Comparison of ENCODE assay signal across 14 cellular contexts in genomic region chr7:76423666-76424412, GRCh38. TPM values are rescaled to one million over a fixed set of nuclear protein-coding genes. Genes with fewer than 3 reads are reported as not detected.
DNase-seq lines count a peak whose midpoint lies in the region; ATAC-seq, FAIRE-seq and TF ChIP-seq lines count a peak whose summit lies in the region.
"Had no signal": no experiment of that assay in that cellular context is flagged by ENCODE, and none has a peak within 500 bp of the region (broad histone marks: within the 10 kb centered on the region; RNA-seq: fewer than 3 reads in every experiment).

No MANE protein-coding gene starts in this region.

- DNase-seq in Calu3, result peak; percentile 65
- DNase-seq in NT2/D1 (ENCODE audit: low read depth, low spot score), result no peak
- DNase-seq in H1 (ENCODE audit: low read depth in 1 of 2, low spot score in 2 of 2), result no peak
- DNase-seq in AG08396 (ENCODE audit: low spot score), result no peak
- no peak for DNase-seq in NK-92 (lab: John Stamatoyannopoulos, UW; ENCODE audit: unreplicated experiment)
- DNase-seq in NCI-H2107 treated with DMSO at 0.1 percent for 48 hours (lab: John Stamatoyannopoulos, UW; ENCODE audit: unreplicated experiment), result no peak
- DNase-seq: anterior cingulate cortex; NCI-H1694 treated with DMSO at 0.1 percent for 48 hours; OCI-M1; stimulated activated CD8-positive, alpha-beta memory T cell treated with anti-CD3 and anti-CD28 coated beads, Interleukin-4, amount 100 ng/mL, for 48 hours had no signal

- FAIRE-seq in H1 (lab: Jason Lieb, UNC), result no peak
- FAIRE-seq: endometrium had no signal

- no peak overlapping the region for H4K91ac ChIP-seq in H1 (replicated peaks; ENCODE audit: insufficient read length, low read length)

- no peaks in the 10 kb centered on the region for H3K79me1 ChIP-seq in H1 (ENCODE audit: low read depth, low read length)

- H3K27ac Mint-ChIP-seq in Calu3 (ENCODE audit: unreplicated experiment), result peak overlapping the region; percentile 62
- peak overlapping the region; percentile 44 to 80 (median 68) for H3K27ac Mint-ChIP-seq in nephron

- no peaks in the 10 kb centered on the region for H3K27me3 ChIP-seq in NT2/D1 (ENCODE audit: insufficient read depth, insufficient read length)
- H3K27me3 ChIP-seq in H1 (replicated peaks in 1 of 4; ENCODE audit: control insufficient read depth in 3 of 4, extremely low read depth in 1 of 4, insufficient read depth in 3 of 4, low read length in 3 of 4), result no peaks in the 10 kb centered on the region
- H3K27me3 ChIP-seq: BLaER1 treated with 17β-estradiol and CSF1 and Interleukin-3, amounts not matched to agents 10 nM and 100 nM had no signal

- no peak overlapping the region; the same call in 1 of the 2 replicates for H2BK20ac ChIP-seq in H1 (ENCODE audit: low read length)

- POLR2A ChIA-PET in H1 (lab: Charles Lee; ENCODE audit: partially characterized antibody), result interaction anchor here (0.8 to 1.4 kb wide), 6 partner anchors 10 to 105 kb away, joined by 3 to 5 read pairs (median 4); no protein-coding TSS in a partner anchor

- no peaks in the 10 kb centered on the region for H3K79me2 ChIP-seq in H1 (ENCODE audit: control insufficient read depth in 1 of 2, insufficient read depth in 2 of 2, low read length in 2 of 2)

- peak overlapping the region in 1 of 2 experiments; percentile 37; a peak in 1 of 4 replicates for H3K4me2 ChIP-seq in H1 (ENCODE audit: insufficient read depth in 1 of 2, low read depth in 2 of 2, low read length in 2 of 2)

- H3K18ac ChIP-seq in H1 (ENCODE audit: extremely low read depth, low read length), result no peak overlapping the region

- H3K4me3 ChIP-seq in NT2/D1 (ENCODE audit: insufficient read length, low read depth), result no peak overlapping the region
- H3K4me3 ChIP-seq in H1 (ENCODE audit: extremely low read depth in 1 of 4, insufficient read depth in 2 of 4, low read depth in 3 of 4, low read length in 4 of 4), result no peak overlapping the region
- H3K4me3 ChIP-seq: BLaER1 treated with 17β-estradiol and CSF1 and Interleukin-3, amounts not matched to agents 10 nM and 100 nM had no signal

- TF ChIP-seq CTCF in Calu3 (IDR thresholded peaks at IDR 0.05; ENCODE audit: unreplicated experiment), result no peak
- no peak for TF ChIP-seq CTCF in H1 (IDR thresholded peaks at IDR 0.05; ENCODE audit: control extremely low read depth in 1 of 3, insufficient read depth in 1 of 3, low read depth in 1 of 3, low read length in 3 of 3)
- TF ChIP-seq CTCF in nephron (IDR thresholded peaks at IDR 0.05; ENCODE audit: unreplicated experiment in 3 of 3), result no peak

- no peak overlapping the region for H2BK15ac ChIP-seq in H1 (ENCODE audit: low read length)

- H2BK12ac ChIP-seq in H1 (ENCODE audit: low read depth, low read length), result 0 out of 2 replicates have a peak overlapping the region, but pooled peaks have one; percentile 85

- H3K27ac ChIP-seq in H1 (ENCODE audit: low read depth, low read length), result peak overlapping the region; percentile 5; the same call in 1 of the 2 replicates
- H3K27ac ChIP-seq: BLaER1 treated with 17β-estradiol and CSF1 and Interleukin-3, amounts not matched to agents 10 nM and 100 nM had no signal

- no peak overlapping the region for H4K5ac ChIP-seq in H1 (ENCODE audit: insufficient read length, low read depth, low read length)

- H3K36me3 Mint-ChIP-seq in Calu3 (ENCODE audit: insufficient read depth, unreplicated experiment) (peaks cover 9% of the 10 kb centered on the region), nephron (ENCODE audit: low read depth) (no peaks in the 10 kb centered on the region)

- CTCF ChIA-PET in Calu3 (lab: Charles Lee) (interaction anchor here (0.6 kb wide), 1 partner anchor 689 kb away, joined by 5 read pairs; no protein-coding TSS in a partner anchor), H1 (lab: Charles Lee; ENCODE audit: partially characterized antibody) (interaction anchor here (1.0 to 1.2 kb wide), 3 partner anchors 9 to 89 kb away, joined by 3 to 4 read pairs (median 4); no protein-coding TSS in a partner anchor)

- H2BK5ac ChIP-seq in H1 (ENCODE audit: low read depth, low read length), result no peak overlapping the region

- H3K56ac ChIP-seq in H1 (replicated peaks; ENCODE audit: insufficient read length, low read depth, low read length), result no peak overlapping the region

- no peak overlapping the region for H2BK120ac ChIP-seq in H1 (replicated peaks; ENCODE audit: low read depth, low read length)

- TF ChIP-seq EP300 in H1 (IDR thresholded peaks at IDR 0.05; ENCODE audit: borderline replicate concordance in 1 of 2, low read depth in 2 of 2, low read length in 2 of 2), result no peak

- no peaks in the 10 kb centered on the region for H3K23me2 ChIP-seq in H1 (ENCODE audit: low read depth, low read length)

- no peak overlapping the region for H3K4ac ChIP-seq in H1 (replicated peaks; ENCODE audit: insufficient read length, low read depth, low read length)

- H3K27me3 Mint-ChIP-seq in Calu3 (ENCODE audit: unreplicated experiment) (no peaks in the 10 kb centered on the region), nephron (ENCODE audit: low read depth) (peaks cover 18% of the 10 kb centered on the region)

- no peaks in the 10 kb centered on the region for H3K9me3 Mint-ChIP-seq in Calu3 (ENCODE audit: low read depth, unreplicated experiment)
- H3K9me3 Mint-ChIP-seq in nephron, result no peaks in the 10 kb centered on the region

- no peak overlapping the region for H3K23ac ChIP-seq in H1 (ENCODE audit: insufficient read length)

- H2AFZ ChIP-seq in H1 (ENCODE audit: low read length), result no peak overlapping the region

- no peaks in the 10 kb centered on the region for H3K9me3 ChIP-seq in NT2/D1 (ENCODE audit: insufficient read depth, low read length)
- H3K9me3 ChIP-seq in H1 (ENCODE audit: insufficient read depth in 2 of 2, low read depth in 1 of 2, low read length in 1 of 2), result no peaks in the 10 kb centered on the region

- TF ChIP-seq RAD21 in H1 (IDR thresholded peaks at IDR 0.05 in 1 of 2, conservative IDR thresholded peaks at IDR 0.05 in 1 of 2; ENCODE audit: low read depth in 2 of 2, low read length in 2 of 2), result no peak

- BruUV-seq in Calu3 (replicated peaks; lab: Mats Ljungman, UMichigan), result no TSS peak

- H3K4me1 Mint-ChIP-seq in Calu3 (ENCODE audit: low read depth, unreplicated experiment), result peaks cover 29% of the 10 kb centered on the region
- H3K4me1 Mint-ChIP-seq in nephron, result peaks cover 17% of the 10 kb centered on the region

- H3K4me3 Mint-ChIP-seq in Calu3 (ENCODE audit: low read depth, unreplicated experiment) (no peak overlapping the region), nephron (no peak overlapping the region)

- H4K20me1 ChIP-seq in H1 (replicated peaks in 1 of 2; ENCODE audit: control insufficient read depth in 1 of 2, insufficient read depth in 2 of 2, low read length in 2 of 2), result no peaks in the 10 kb centered on the region
- H4K20me1 ChIP-seq: BLaER1 treated with 17β-estradiol and CSF1 and Interleukin-3, amounts not matched to agents 10 nM and 100 nM had no signal

- H3K14ac ChIP-seq in H1 (ENCODE audit: insufficient read length), result no peak overlapping the region

- H3K4me1 ChIP-seq in NT2/D1 (ENCODE audit: insufficient read depth, insufficient read length) (no peaks in the 10 kb centered on the region), H1 (replicated peaks in 1 of 4; ENCODE audit: control insufficient read depth in 3 of 4, insufficient read depth in 4 of 4, low read length in 3 of 4) (peaks cover 3 to 9% (median 5%) of the 10 kb centered on the region in 4 experiments)

- H3K36me3 ChIP-seq in NT2/D1 (ENCODE audit: insufficient read depth, insufficient read length, low read length), result no peaks in the 10 kb centered on the region
- H3K36me3 ChIP-seq in H1 (ENCODE audit: control insufficient read depth in 2 of 4, insufficient read depth in 4 of 4, low read length in 3 of 4), result no peaks in the 10 kb centered on the region
- H3K36me3 ChIP-seq: BLaER1 treated with 17β-estradiol and CSF1 and Interleukin-3, amounts not matched to agents 10 nM and 100 nM had no signal

- TF ChIP-seq POLR2A in H1 (IDR thresholded peaks at IDR 0.05; ENCODE audit: control extremely low read depth in 1 of 2, low read depth in 2 of 2, low read length in 2 of 2), result no peak

- WGBS in H1 (ENCODE audit: extremely low coverage in 1 of 2, insufficient coverage in 1 of 2, insufficient read length in 1 of 2, insufficient replicate concordance in 2 of 2, low coverage in 1 of 2, low lambda C conversion rate in 2 of 2, missing lambda C conversion rate in 1 of 2), 2 experiments, result 81% methylated on average over 15 of the region's 15 CpGs; no CpG with 5 or more reads in 1 of the 2 experiments

- intact Hi-C loops in Calu3 (cut with micrococcal nuclease; ENCODE audit: unreplicated experiment), result no loop called here

- H3K9ac ChIP-seq in NT2/D1 (ENCODE audit: insufficient read length, low read depth), result peak overlapping the region; percentile 42
- no peak overlapping the region for H3K9ac ChIP-seq in H1 (replicated peaks in 1 of 4; ENCODE audit: extremely low read depth in 1 of 4, low read depth in 3 of 4, low read length in 3 of 4)
- H3K9ac ChIP-seq: BLaER1 treated with 17β-estradiol and CSF1 and Interleukin-3, amounts not matched to agents 10 nM and 100 nM had no signal

- ATAC-seq in GM18861 (IDR thresholded peaks at IDR 0.05; ENCODE audit: unreplicated experiment), result no peak

- no peak overlapping the region for H2AK5ac ChIP-seq in H1 (ENCODE audit: low read depth, low read length)

- H4K8ac ChIP-seq in H1 (ENCODE audit: extremely low read depth, insufficient read depth, low read length), result no peak overlapping the region; the same call in 1 of the 2 replicates

RNA-seq across cellular contexts. Expression of gene ZP3, which starts 0.9 kb away (rescaled TPM):
- total RNA-seq in Calu3 (2022), result 5.4 and 9.4 TPM in 2 replicates
- 1.4 and 1.5 TPM in 2 replicates for total RNA-seq in H1 (2021; fragmentation: NEBNext Ultra II Directional; extraction: Animal tissue kit (Norgen Biotek cat#: 25700))
- 2.4 and 4.0 TPM in 2 replicates for polyA plus RNA-seq in H1 (2011; rRNA removed)
- polyA plus RNA-seq in H1 (2011; cell fraction: cytosol; rRNA removed), result 2.0 TPM
- polyA plus RNA-seq in H1 (2011; cell fraction: nucleus; rRNA removed), result 2.0 TPM
- 1.1 to 3.8 TPM (median 2.8 TPM) in 4 replicates for polyA plus RNA-seq in H1 (2012, experiment 1 of 2)
- polyA plus RNA-seq in H1 (2012, experiment 2 of 2), result 14.2 TPM
- 7.1 TPM for polyA plus RNA-seq in H1 (2013, experiment 1 of 2)
- 6.4 TPM for polyA plus RNA-seq in H1 (2013, experiment 2 of 2)
- polyA minus RNA-seq in H1 (2011; rRNA and poly(A)+ RNA removed), result 1.8 and 3.0 TPM in 2 replicates
- polyA minus RNA-seq in H1 (2011; cell fraction: cytosol; rRNA and poly(A)+ RNA removed), result 2.8 TPM
- 2.1 TPM for polyA minus RNA-seq in H1 (2011; cell fraction: nucleus; rRNA and poly(A)+ RNA removed)

RNA-seq across cellular contexts. Expression of gene SSC4D, which starts 14.3 kb away (rescaled TPM):
- total RNA-seq in Calu3 (2022), result 0.51 TPM in 1 of 2 replicates, not detected in the other
- total RNA-seq in H1 (2021; fragmentation: NEBNext Ultra II Directional; extraction: Animal tissue kit (Norgen Biotek cat#: 25700)), result 10.8 and 11.8 TPM in 2 replicates
- 27.5 and 30.8 TPM in 2 replicates for polyA plus RNA-seq in H1 (2011; rRNA removed)
- 22.9 TPM for polyA plus RNA-seq in H1 (2011; cell fraction: cytosol; rRNA removed)
- polyA plus RNA-seq in H1 (2011; cell fraction: nucleus; rRNA removed), result 48.5 TPM
- 11.6 to 24.9 TPM (median 20.9 TPM) in 4 replicates for polyA plus RNA-seq in H1 (2012, experiment 1 of 2)
- 16.4 TPM for polyA plus RNA-seq in H1 (2012, experiment 2 of 2)
- 14.0 TPM for polyA plus RNA-seq in H1 (2013, experiment 1 of 2)
- polyA plus RNA-seq in H1 (2013, experiment 2 of 2), result 14.2 TPM
- polyA minus RNA-seq in H1 (2011; rRNA and poly(A)+ RNA removed), result 11.1 and 13.8 TPM in 2 replicates
- 6.3 TPM for polyA minus RNA-seq in H1 (2011; cell fraction: cytosol; rRNA and poly(A)+ RNA removed)
- 8.1 TPM for polyA minus RNA-seq in H1 (2011; cell fraction: nucleus; rRNA and poly(A)+ RNA removed)

RNA-seq across cellular contexts. Expression of gene DTX2, which starts 37.7 kb away (rescaled TPM):
- total RNA-seq in Calu3 (2022), result 43.6 and 51.7 TPM in 2 replicates
- total RNA-seq in H1 (2021; fragmentation: NEBNext Ultra II Directional; extraction: Animal tissue kit (Norgen Biotek cat#: 25700)), result 55.6 and 59.1 TPM in 2 replicates
- polyA plus RNA-seq in H1 (2011; rRNA removed), result 37.4 and 52.3 TPM in 2 replicates
- 21.2 TPM for polyA plus RNA-seq in H1 (2011; cell fraction: cytosol; rRNA removed)
- 51.1 TPM for polyA plus RNA-seq in H1 (2011; cell fraction: nucleus; rRNA removed)
- polyA plus RNA-seq in H1 (2012, experiment 1 of 2), result 31.3 to 36.8 TPM (median 34.1 TPM) in 4 replicates
- 43.6 TPM for polyA plus RNA-seq in H1 (2012, experiment 2 of 2)
- polyA plus RNA-seq in H1 (2013, experiment 1 of 2), result 37.5 TPM
- 39.2 TPM for polyA plus RNA-seq in H1 (2013, experiment 2 of 2)
- 14.7 and 20.1 TPM in 2 replicates for polyA minus RNA-seq in H1 (2011; rRNA and poly(A)+ RNA removed)
- 43.4 TPM for polyA minus RNA-seq in H1 (2011; cell fraction: cytosol; rRNA and poly(A)+ RNA removed)
- polyA minus RNA-seq in H1 (2011; cell fraction: nucleus; rRNA and poly(A)+ RNA removed), result 24.9 TPM
